ENCODE assay signal across 8 cellular contexts in genomic region chrX:48697182-48697727, GRCh38. TPM values are rescaled to one million over a fixed set of nuclear protein-coding genes. Genes with fewer than 3 reads are reported as not detected.
DNase-seq lines count a peak whose midpoint lies in the region; ATAC-seq and TF ChIP-seq lines count a peak whose summit lies in the region.

No MANE protein-coding gene starts in this region.

- H3K27ac ChIP-seq in A673 (ENCODE audit: low read depth, low read length, poor library complexity, severe bottlenecking) (peak overlapping the region; percentile 95), iPS-20b (ENCODE audit: low read length) (no peak overlapping the region), testis (peak overlapping the region; percentile 74 to 88)

- CTCF ChIA-PET in A673 (lab: Charles Lee) = no interaction called here

- no peaks in the 10 kb centered on the region for H3K27me3 ChIP-seq in A673 (replicated peaks; ENCODE audit: insufficient read depth, low read depth, low read length, poor library complexity)
- H3K27me3 ChIP-seq in iPS-20b (ENCODE audit: insufficient read depth, low read length) = peaks cover 7% of the 10 kb centered on the region; the same call in 1 of the 2 replicates
- H3K27me3 ChIP-seq in testis = no peaks in the 10 kb centered on the region

- BruUV-seq in A673 (replicated peaks; lab: Mats Ljungman, UMichigan) = no TSS peak

- ATAC-seq in GM19351 (IDR thresholded peaks at IDR 0.05; ENCODE audit: unreplicated experiment) (peak; percentile 14), GM19035 (IDR thresholded peaks at IDR 0.05; ENCODE audit: unreplicated experiment) (no peak), HG02870 (IDR thresholded peaks at IDR 0.05; ENCODE audit: unreplicated experiment) (no peak)

- WGBS in testis, 2 donors = 2 to 20% methylated on average over 8 to 9 of the region's 12 CpGs

- H3K9me3 ChIP-seq in A673 (ENCODE audit: low read depth, low read length, poor library complexity, severe bottlenecking) (no peaks in the 10 kb centered on the region), iPS-20b (ENCODE audit: insufficient read depth, low read depth, low read length) (no peaks in the 10 kb centered on the region), testis (no peaks in the 10 kb centered on the region)

- TF ChIP-seq POLR2A in testis (IDR thresholded peaks at IDR 0.05) = no peak

- POLR2A ChIA-PET in A673 (lab: Charles Lee; ENCODE audit: low non-redundant PET) = no interaction called here

- H3K4me3 ChIP-seq in A673 (ENCODE audit: low read depth, low read length, poor library complexity, severe bottlenecking) (peak overlapping the region; percentile 64), WI38 (ENCODE audit: low read depth, low read length) (peak overlapping the region; percentile 67), iPS-20b (ENCODE audit: low read length) (peak overlapping the region; percentile 87), testis (peak overlapping the region; percentile 58 to 62)

- intact Hi-C loops in A673 (cut with micrococcal nuclease; ENCODE audit: unreplicated experiment) = no loop called here
- intact Hi-C loops in testis (cut with DNase I; ENCODE audit: low total_unique reads) = no loop called here

- DNase-seq in A673 (ENCODE audit: low spot score) (no peak), testis (no peak), NCI-H2196 (lab: John Stamatoyannopoulos, UW; ENCODE audit: unreplicated experiment) (no peak)

- H3K9ac ChIP-seq in iPS-20b (ENCODE audit: low read depth, low read length) = peak overlapping the region; percentile 89

- H3K36me3 ChIP-seq in A673 (ENCODE audit: insufficient read depth, low read length, poor library complexity, severe bottlenecking) (peaks cover 25% of the 10 kb centered on the region), iPS-20b (ENCODE audit: insufficient read depth, low read depth, low read length) (peaks cover 34% of the 10 kb centered on the region), testis (ENCODE audit: low read depth, missing control alignments) (no peaks in the 10 kb centered on the region)

- TF ChIP-seq CTCF in A673 (conservative IDR thresholded peaks at IDR 0.05; ENCODE audit: low read depth, low read length) = no peak
- no peak for TF ChIP-seq CTCF in WI38 (IDR thresholded peaks at IDR 0.05; ENCODE audit: low read depth, low read length)
- no peak for TF ChIP-seq CTCF in testis (IDR thresholded peaks at IDR 0.05)

- no peaks in the 10 kb centered on the region for H3K4me1 ChIP-seq in A673 (ENCODE audit: insufficient read depth, low read length, poor library complexity, severe bottlenecking)
- peaks cover 13% of the 10 kb centered on the region for H3K4me1 ChIP-seq in iPS-20b (ENCODE audit: insufficient read depth, low read length)
- H3K4me1 ChIP-seq in testis = peaks cover 4% of the 10 kb centered on the region

RNA-seq across cellular contexts. Expression of gene SUV39H1, which starts 0.7 kb away (rescaled TPM):
- total RNA-seq in A673 (2021) (29.4 and 29.9 TPM in 2 replicates), testis (10 to 100 TPM; 16.5 to 16.7 TPM)
- 10.3 TPM for polyA plus RNA-seq in testis (ENCODE audit: insufficient read depth, low read depth, low replicate concordance)

RNA-seq across cellular contexts. Expression of gene WAS, which starts 13.7 kb away (rescaled TPM):
- total RNA-seq in A673 (2021) = 0.90 and 1.1 TPM in 2 replicates
- 1 to 10 TPM; 2.5 to 5.5 TPM for total RNA-seq in testis
- polyA plus RNA-seq in testis (ENCODE audit: insufficient read depth, low read depth, low replicate concordance) = 4.7 TPM
